In the genomic region with DNA sequence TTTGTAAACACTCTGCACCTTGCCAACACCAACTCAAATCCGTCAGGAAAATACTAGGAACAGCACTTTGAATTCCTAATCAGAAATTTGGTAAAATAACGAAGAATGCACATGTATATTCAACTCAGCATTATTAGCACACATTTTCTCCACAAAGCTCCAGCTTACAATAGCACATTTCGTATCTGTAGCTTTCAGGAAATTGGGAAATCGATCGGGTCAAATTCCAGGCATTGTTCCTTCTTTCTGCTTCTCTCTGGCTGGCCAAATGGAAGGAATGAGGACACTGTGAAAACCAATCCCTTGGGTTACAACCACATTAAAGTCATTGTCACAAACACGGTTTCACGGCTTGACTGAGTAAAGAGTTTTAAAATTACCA, we compare ENCODE assay signal across 1 cellular context.
TF ChIP-seq lines count a peak whose summit lies in the region.

No MANE protein-coding gene starts in this region.

TF ChIP-seq in HepG2, 621 proteins besides CTCF, POLR2A, EP300 and RAD21 (continued from another document):
- TF ChIP-seq, protein P1, sequence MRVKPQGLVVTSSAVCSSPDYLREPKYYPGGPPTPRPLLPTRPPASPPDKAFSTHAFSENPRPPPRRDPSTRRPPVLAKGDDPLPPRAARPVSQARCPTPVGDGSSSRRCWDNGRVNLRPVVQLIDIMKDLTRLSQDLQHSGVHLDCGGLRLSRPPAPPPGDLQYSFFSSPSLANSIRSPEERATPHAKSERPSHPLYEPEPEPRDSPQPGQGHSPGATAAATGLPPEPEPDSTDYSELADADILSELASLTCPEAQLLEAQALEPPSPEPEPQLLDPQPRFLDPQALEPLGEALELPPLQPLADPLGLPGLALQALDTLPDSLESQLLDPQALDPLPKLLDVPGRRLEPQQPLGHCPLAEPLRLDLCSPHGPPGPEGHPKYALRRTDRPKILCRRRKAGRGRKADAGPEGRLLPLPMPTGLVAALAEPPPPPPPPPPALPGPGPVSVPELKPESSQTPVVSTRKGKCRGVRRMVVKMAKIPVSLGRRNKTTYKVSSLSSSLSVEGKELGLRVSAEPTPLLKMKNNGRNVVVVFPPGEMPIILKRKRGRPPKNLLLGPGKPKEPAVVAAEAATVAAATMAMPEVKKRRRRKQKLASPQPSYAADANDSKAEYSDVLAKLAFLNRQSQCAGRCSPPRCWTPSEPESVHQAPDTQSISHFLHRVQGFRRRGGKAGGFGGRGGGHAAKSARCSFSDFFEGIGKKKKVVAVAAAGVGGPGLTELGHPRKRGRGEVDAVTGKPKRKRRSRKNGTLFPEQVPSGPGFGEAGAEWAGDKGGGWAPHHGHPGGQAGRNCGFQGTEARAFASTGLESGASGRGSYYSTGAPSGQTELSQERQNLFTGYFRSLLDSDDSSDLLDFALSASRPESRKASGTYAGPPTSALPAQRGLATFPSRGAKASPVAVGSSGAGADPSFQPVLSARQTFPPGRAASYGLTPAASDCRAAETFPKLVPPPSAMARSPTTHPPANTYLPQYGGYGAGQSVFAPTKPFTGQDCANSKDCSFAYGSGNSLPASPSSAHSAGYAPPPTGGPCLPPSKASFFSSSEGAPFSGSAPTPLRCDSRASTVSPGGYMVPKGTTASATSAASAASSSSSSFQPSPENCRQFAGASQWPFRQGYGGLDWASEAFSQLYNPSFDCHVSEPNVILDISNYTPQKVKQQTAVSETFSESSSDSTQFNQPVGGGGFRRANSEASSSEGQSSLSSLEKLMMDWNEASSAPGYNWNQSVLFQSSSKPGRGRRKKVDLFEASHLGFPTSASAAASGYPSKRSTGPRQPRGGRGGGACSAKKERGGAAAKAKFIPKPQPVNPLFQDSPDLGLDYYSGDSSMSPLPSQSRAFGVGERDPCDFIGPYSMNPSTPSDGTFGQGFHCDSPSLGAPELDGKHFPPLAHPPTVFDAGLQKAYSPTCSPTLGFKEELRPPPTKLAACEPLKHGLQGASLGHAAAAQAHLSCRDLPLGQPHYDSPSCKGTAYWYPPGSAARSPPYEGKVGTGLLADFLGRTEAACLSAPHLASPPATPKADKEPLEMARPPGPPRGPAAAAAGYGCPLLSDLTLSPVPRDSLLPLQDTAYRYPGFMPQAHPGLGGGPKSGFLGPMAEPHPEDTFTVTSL (CRISPR knock-in tag; IDR thresholded peaks at IDR 0.05; ENCODE audit: borderline replicate concordance) = peak; percentile 83; the same call in 1 of the 2 replicates
- TF ChIP-seq FOXA1 (IDR thresholded peaks at IDR 0.05) (no peak), FOXA1 (CRISPR knock-in tag; IDR thresholded peaks at IDR 0.05) (0 out of 2 replicates have a peak, but pooled peaks have one; percentile 14), ZNF331 (CRISPR knock-in tag; IDR thresholded peaks at IDR 0.05) (peak; percentile 30; the same call in 1 of the 2 replicates), ZNF558 (CRISPR knock-in tag; IDR thresholded peaks at IDR 0.05; ENCODE audit: borderline replicate concordance) (no peak), FOSL2 (CRISPR knock-in tag; IDR thresholded peaks at IDR 0.05) (0 out of 2 replicates have a peak, but pooled peaks have one; percentile 12), ZSCAN30 (CRISPR knock-in tag; IDR thresholded peaks at IDR 0.05) (no peak), PHF5A (CRISPR knock-in tag; IDR thresholded peaks at IDR 0.05; ENCODE audit: low read depth, unreplicated experiment) (no peak), NKX3-1 (CRISPR knock-in tag; IDR thresholded peaks at IDR 0.05) (no peak), DMAP1 (CRISPR knock-in tag; IDR thresholded peaks at IDR 0.05) (peak; percentile 75), ZNF33A (CRISPR knock-in tag; IDR thresholded peaks at IDR 0.05; ENCODE audit: borderline replicate concordance) (no peak), RORA (CRISPR knock-in tag; IDR thresholded peaks at IDR 0.05) (no peak), RFXAP (CRISPR knock-in tag; IDR thresholded peaks at IDR 0.05; ENCODE audit: borderline replicate concordance) (no peak), GABPA (IDR thresholded peaks at IDR 0.05; ENCODE audit: low read depth, low read length) (no peak), GABPA (CRISPR knock-in tag; IDR thresholded peaks at IDR 0.05; ENCODE audit: low read depth) (peak; percentile 27; the same call in 1 of the 2 replicates), ZNF713 (CRISPR knock-in tag; IDR thresholded peaks at IDR 0.05) (no peak), SIX4 (CRISPR knock-in tag; IDR thresholded peaks at IDR 0.05) (peak; percentile 76; the same call in 1 of the 2 replicates), PAWR (CRISPR knock-in tag; IDR thresholded peaks at IDR 0.05; ENCODE audit: borderline replicate concordance) (no peak), ZMAT3 (CRISPR knock-in tag; conservative IDR thresholded peaks at IDR 0.05) (no peak), KAT2B (IDR thresholded peaks at IDR 0.05; ENCODE audit: borderline replicate concordance, low read depth, low read length) (0 out of 2 replicates have a peak, but pooled peaks have one; percentile 49), ZNF430 (CRISPR knock-in tag; IDR thresholded peaks at IDR 0.05) (no peak), ZNF891 (CRISPR knock-in tag; IDR thresholded peaks at IDR 0.05) (no peak), NCOA2 (CRISPR knock-in tag; IDR thresholded peaks at IDR 0.05) (peak; percentile 78), KDM4B (CRISPR knock-in tag; IDR thresholded peaks at IDR 0.05) (peak; percentile 51; the same call in 1 of the 2 replicates), TGIF2 (CRISPR knock-in tag; IDR thresholded peaks at IDR 0.05) (no peak), ZNF615 (CRISPR knock-in tag; IDR thresholded peaks at IDR 0.05; ENCODE audit: borderline replicate concordance) (no peak), CREM (IDR thresholded peaks at IDR 0.05) (peak; percentile 46; the same call in 1 of the 2 replicates), CREM (CRISPR knock-in tag; IDR thresholded peaks at IDR 0.05) (no peak), FOXK2 (IDR thresholded peaks at IDR 0.05) (no peak), THAP11 (CRISPR knock-in tag; IDR thresholded peaks at IDR 0.05) (peak; percentile 43; the same call in 1 of the 2 replicates), HDAC2 (CRISPR knock-in tag; IDR thresholded peaks at IDR 0.05) (peak; percentile 61; the same call in 1 of the 2 replicates), NFATC3 (CRISPR knock-in tag; IDR thresholded peaks at IDR 0.05) (no peak), FOXJ3 (CRISPR knock-in tag; IDR thresholded peaks at IDR 0.05; ENCODE audit: borderline replicate concordance) (peak; percentile 15; the same call in 1 of the 2 replicates), MIER2 (CRISPR knock-in tag; IDR thresholded peaks at IDR 0.05) (peak; percentile 43; the same call in 1 of the 2 replicates)
- TF ChIP-seq, protein P2, sequence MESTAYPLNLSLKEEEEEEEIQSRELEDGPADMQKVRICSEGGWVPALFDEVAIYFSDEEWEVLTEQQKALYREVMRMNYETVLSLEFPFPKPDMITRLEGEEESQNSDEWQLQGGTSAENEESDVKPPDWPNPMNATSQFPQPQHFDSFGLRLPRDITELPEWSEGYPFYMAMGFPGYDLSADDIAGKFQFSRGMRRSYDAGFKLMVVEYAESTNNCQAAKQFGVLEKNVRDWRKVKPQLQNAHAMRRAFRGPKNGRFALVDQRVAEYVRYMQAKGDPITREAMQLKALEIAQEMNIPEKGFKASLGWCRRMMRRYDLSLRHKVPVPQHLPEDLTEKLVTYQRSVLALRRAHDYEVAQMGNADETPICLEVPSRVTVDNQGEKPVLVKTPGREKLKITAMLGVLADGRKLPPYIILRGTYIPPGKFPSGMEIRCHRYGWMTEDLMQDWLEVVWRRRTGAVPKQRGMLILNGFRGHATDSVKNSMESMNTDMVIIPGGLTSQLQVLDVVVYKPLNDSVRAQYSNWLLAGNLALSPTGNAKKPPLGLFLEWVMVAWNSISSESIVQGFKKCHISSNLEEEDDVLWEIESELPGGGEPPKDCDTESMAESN (CRISPR knock-in tag; conservative IDR thresholded peaks at IDR 0.05) = no peak
- TF ChIP-seq, protein P3, sequence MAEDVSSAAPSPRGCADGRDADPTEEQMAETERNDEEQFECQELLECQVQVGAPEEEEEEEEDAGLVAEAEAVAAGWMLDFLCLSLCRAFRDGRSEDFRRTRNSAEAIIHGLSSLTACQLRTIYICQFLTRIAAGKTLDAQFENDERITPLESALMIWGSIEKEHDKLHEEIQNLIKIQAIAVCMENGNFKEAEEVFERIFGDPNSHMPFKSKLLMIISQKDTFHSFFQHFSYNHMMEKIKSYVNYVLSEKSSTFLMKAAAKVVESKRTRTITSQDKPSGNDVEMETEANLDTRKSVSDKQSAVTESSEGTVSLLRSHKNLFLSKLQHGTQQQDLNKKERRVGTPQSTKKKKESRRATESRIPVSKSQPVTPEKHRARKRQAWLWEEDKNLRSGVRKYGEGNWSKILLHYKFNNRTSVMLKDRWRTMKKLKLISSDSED (CRISPR knock-in tag; IDR thresholded peaks at IDR 0.05) = no peak
- TF ChIP-seq, protein P4, sequence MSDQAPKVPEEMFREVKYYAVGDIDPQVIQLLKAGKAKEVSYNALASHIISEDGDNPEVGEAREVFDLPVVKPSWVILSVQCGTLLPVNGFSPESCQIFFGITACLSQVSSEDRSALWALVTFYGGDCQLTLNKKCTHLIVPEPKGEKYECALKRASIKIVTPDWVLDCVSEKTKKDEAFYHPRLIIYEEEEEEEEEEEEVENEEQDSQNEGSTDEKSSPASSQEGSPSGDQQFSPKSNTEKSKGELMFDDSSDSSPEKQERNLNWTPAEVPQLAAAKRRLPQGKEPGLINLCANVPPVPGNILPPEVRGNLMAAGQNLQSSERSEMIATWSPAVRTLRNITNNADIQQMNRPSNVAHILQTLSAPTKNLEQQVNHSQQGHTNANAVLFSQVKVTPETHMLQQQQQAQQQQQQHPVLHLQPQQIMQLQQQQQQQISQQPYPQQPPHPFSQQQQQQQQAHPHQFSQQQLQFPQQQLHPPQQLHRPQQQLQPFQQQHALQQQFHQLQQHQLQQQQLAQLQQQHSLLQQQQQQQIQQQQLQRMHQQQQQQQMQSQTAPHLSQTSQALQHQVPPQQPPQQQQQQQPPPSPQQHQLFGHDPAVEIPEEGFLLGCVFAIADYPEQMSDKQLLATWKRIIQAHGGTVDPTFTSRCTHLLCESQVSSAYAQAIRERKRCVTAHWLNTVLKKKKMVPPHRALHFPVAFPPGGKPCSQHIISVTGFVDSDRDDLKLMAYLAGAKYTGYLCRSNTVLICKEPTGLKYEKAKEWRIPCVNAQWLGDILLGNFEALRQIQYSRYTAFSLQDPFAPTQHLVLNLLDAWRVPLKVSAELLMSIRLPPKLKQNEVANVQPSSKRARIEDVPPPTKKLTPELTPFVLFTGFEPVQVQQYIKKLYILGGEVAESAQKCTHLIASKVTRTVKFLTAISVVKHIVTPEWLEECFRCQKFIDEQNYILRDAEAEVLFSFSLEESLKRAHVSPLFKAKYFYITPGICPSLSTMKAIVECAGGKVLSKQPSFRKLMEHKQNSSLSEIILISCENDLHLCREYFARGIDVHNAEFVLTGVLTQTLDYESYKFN (CRISPR knock-in tag; conservative IDR thresholded peaks at IDR 0.05) = peak; percentile 93
- TF ChIP-seq, protein P5, sequence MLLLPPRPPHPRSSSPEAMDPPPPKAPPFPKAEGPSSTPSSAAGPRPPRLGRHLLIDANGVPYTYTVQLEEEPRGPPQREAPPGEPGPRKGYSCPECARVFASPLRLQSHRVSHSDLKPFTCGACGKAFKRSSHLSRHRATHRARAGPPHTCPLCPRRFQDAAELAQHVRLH (CRISPR knock-in tag; IDR thresholded peaks at IDR 0.05; ENCODE audit: borderline replicate concordance, low read depth) = no peak
- TF ChIP-seq, protein P6, sequence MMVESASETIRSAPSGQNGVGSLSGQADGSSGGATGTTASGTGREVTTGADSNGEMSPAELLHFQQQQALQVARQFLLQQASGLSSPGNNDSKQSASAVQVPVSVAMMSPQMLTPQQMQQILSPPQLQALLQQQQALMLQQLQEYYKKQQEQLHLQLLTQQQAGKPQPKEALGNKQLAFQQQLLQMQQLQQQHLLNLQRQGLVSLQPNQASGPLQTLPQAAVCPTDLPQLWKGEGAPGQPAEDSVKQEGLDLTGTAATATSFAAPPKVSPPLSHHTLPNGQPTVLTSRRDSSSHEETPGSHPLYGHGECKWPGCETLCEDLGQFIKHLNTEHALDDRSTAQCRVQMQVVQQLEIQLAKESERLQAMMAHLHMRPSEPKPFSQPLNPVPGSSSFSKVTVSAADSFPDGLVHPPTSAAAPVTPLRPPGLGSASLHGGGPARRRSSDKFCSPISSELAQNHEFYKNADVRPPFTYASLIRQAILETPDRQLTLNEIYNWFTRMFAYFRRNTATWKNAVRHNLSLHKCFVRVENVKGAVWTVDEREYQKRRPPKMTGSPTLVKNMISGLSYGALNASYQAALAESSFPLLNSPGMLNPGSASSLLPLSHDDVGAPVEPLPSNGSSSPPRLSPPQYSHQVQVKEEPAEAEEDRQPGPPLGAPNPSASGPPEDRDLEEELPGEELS (CRISPR knock-in tag; IDR thresholded peaks at IDR 0.05) = peak; percentile 52; the same call in 1 of the 2 replicates
- TF ChIP-seq, protein P7, sequence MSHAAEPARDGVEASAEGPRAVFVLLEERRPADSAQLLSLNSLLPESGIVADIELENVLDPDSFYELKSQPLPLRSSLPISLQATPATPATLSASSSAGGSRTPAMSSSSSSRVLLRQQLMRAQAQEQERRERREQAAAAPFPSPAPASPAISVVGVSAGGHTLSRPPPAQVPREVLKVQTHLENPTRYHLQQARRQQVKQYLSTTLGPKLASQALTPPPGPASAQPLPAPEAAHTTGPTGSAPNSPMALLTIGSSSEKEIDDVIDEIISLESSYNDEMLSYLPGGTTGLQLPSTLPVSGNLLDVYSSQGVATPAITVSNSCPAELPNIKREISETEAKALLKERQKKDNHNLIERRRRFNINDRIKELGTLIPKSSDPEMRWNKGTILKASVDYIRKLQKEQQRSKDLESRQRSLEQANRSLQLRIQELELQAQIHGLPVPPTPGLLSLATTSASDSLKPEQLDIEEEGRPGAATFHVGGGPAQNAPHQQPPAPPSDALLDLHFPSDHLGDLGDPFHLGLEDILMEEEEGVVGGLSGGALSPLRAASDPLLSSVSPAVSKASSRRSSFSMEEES (CRISPR knock-in tag; IDR thresholded peaks at IDR 0.05) = 0 out of 2 replicates have a peak, but pooled peaks have one; percentile 24
- TF ChIP-seq, protein P8, sequence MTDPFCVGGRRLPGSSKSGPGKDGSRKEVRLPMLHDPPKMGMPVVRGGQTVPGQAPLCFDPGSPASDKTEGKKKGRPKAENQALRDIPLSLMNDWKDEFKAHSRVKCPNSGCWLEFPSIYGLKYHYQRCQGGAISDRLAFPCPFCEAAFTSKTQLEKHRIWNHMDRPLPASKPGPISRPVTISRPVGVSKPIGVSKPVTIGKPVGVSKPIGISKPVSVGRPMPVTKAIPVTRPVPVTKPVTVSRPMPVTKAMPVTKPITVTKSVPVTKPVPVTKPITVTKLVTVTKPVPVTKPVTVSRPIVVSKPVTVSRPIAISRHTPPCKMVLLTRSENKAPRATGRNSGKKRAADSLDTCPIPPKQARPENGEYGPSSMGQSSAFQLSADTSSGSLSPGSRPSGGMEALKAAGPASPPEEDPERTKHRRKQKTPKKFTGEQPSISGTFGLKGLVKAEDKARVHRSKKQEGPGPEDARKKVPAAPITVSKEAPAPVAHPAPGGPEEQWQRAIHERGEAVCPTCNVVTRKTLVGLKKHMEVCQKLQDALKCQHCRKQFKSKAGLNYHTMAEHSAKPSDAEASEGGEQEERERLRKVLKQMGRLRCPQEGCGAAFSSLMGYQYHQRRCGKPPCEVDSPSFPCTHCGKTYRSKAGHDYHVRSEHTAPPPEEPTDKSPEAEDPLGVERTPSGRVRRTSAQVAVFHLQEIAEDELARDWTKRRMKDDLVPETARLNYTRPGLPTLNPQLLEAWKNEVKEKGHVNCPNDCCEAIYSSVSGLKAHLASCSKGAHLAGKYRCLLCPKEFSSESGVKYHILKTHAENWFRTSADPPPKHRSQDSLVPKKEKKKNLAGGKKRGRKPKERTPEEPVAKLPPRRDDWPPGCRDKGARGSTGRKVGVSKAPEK (CRISPR knock-in tag; IDR thresholded peaks at IDR 0.05; ENCODE audit: borderline replicate concordance) = no peak
